8 cellular contexts compared by ENCODE assay signal in the genomic region with DNA sequence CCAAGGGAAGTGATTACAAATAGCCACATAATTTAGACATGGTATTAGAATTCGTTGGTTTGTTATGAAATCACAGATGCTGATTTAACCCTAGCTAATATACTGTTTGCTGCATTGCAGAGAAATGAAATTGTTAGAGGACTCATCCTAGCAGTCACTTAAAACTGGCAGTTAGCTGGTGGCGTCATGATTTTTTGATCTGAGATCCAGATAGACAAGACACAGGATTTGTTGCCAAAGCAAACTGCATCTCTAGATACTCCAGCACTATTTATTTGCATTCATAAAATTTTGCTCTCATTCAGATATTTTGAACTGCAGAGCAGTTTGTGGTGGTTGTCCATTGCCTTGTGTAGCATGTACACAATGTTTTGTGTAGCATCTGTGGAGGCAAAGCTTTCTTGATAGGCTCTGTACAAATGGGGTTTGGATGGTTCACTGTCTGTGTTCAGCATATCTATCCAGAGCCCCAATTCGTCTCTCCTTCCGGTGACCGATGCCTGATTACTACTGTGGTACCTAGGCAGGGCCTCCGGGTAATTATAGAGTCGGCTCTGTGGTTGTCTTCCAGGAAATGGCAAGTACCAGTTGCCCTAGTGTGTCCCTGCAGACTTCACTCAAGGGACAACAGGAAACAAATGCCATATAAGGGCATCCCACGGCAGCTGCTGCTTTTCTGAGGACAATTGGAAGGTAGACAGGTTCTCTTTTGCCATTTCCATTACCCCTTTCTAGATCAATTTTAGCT. TPM values are rescaled to one million over a fixed set of nuclear protein-coding genes. Genes with fewer than 3 reads are reported as not detected.
DNase-seq lines count a peak whose midpoint lies in the region; ATAC-seq and TF ChIP-seq lines count a peak whose summit lies in the region.

No MANE protein-coding gene starts in this region.

- no peak overlapping the region for H3K4me3 Mint-ChIP-seq in central memory CD8-positive, alpha-beta T cell

- peaks cover 17% of the 10 kb centered on the region for H3K4me1 ChIP-seq in SJCRH30

- H3K36me3 ChIP-seq in GM06990 (ENCODE audit: control insufficient read depth, insufficient read depth, low read length), result no peaks in the 10 kb centered on the region
- H3K36me3 ChIP-seq in SJCRH30, result no peaks in the 10 kb centered on the region

- H3K27ac ChIP-seq in SJCRH30, result peak overlapping the region; percentile 21

- H3K27ac Mint-ChIP-seq in central memory CD8-positive, alpha-beta T cell (ENCODE audit: low read depth), result no peak overlapping the region

- H3K9me3 ChIP-seq in SJCRH30 (replicated peaks), result peaks cover 3% of the 10 kb centered on the region; the same call in 1 of the 2 replicates

- no peaks in the 10 kb centered on the region for H3K36me3 Mint-ChIP-seq in central memory CD8-positive, alpha-beta T cell (ENCODE audit: insufficient read depth)

- no peaks in the 10 kb centered on the region for H3K9me3 Mint-ChIP-seq in central memory CD8-positive, alpha-beta T cell

- H3K4me1 Mint-ChIP-seq in central memory CD8-positive, alpha-beta T cell, result peaks cover 6% of the 10 kb centered on the region

- TF ChIP-seq CTCF in GM06990 (IDR thresholded peaks at IDR 0.05; ENCODE audit: insufficient read depth, low read length, poor library complexity, severe bottlenecking) (no peak), GM10266 (IDR thresholded peaks at IDR 0.05; ENCODE audit: control insufficient read depth, insufficient read depth, low read depth, missing control alignments) (no peak)

- H3K4me3 ChIP-seq in GM06990 (replicated peaks; ENCODE audit: low read depth, low read length) (no peak overlapping the region), SJCRH30 (no peak overlapping the region)

- H3K27me3 ChIP-seq in GM06990 (replicated peaks; ENCODE audit: control insufficient read depth, insufficient read depth, low read length) (no peaks in the 10 kb centered on the region), SJCRH30 (no peaks in the 10 kb centered on the region)

- H3K27me3 Mint-ChIP-seq in central memory CD8-positive, alpha-beta T cell, result no peaks in the 10 kb centered on the region

- peak; percentile 25 for DNase-seq in GM06990 (ENCODE audit: extremely low read depth, insufficient read length)
- DNase-seq in HT-29 (ENCODE audit: low spot score), result peak; percentile 22
- peak; percentile 89 to 96 for DNase-seq in SJCRH30
- peak in 1 of 2 donors; percentile 13 for DNase-seq in central memory CD8-positive, alpha-beta T cell (ENCODE audit: low spot score in 2 of 2)
- DNase-seq in stimulated activated CD8-positive, alpha-beta memory T cell treated with anti-CD3 and anti-CD28 coated beads, Interleukin-15, amount 100 ng/mL, for 48 hours (ENCODE audit: low read depth in 2 of 2), result peak; percentile 22 to 31
- no peak for DNase-seq in medulla oblongata (ENCODE audit: extremely low spot score)
- no peak for DNase-seq in GM10266 (ENCODE audit: extremely low spot score)

- peak; percentile 99 for ATAC-seq in GM21528 (IDR thresholded peaks at IDR 0.05; ENCODE audit: low FRiP score, unreplicated experiment)
- peak; percentile 80 for ATAC-seq in central memory CD8-positive, alpha-beta T cell (replicated peaks; ENCODE audit: extremely low read depth, poor library complexity, severe bottlenecking)

RNA-seq across cellular contexts. Expression of a gene that starts 30.1 kb away (rescaled TPM):
- total RNA-seq in HT-29 (2014; rRNA removed; shearing (Covaris generic)), result not detected in 2 replicates
- total RNA-seq in SJCRH30 (2014; rRNA removed; shearing (Covaris generic)), result 0.18 TPM in 1 of 2 replicates, not detected in the other

RNA-seq across cellular contexts. Expression of a gene that starts 49.1 kb away (rescaled TPM):
- total RNA-seq in HT-29 (2014; rRNA removed; shearing (Covaris generic)), result not detected in 2 replicates
- total RNA-seq in SJCRH30 (2014; rRNA removed; shearing (Covaris generic)), result 0.03 and 0.06 TPM in 2 replicates

Comparison
In these comparisons a context has a peak if more than half of its experiments do, and no peak if none do; other contexts are left out.
1. DNase-seq: peak in GM06990 (single experiment), HT-29 (single experiment), SJCRH30 (2 of 2) and stimulated activated CD8-positive, alpha-beta memory T cell treated with anti-CD3 and anti-CD28 coated beads, Interleukin-15, amount 100 ng/mL, for 48 hours (2 of 2); none in medulla oblongata (single experiment) and GM10266 (single experiment).